Comparison of ENCODE assay signal across 16 cellular contexts in genomic region chr5:60943624-60944023, GRCh38. TPM values are rescaled to one million over a fixed set of nuclear protein-coding genes. Genes with fewer than 3 reads are reported as not detected.
DNase-seq lines count a peak whose midpoint lies in the region; ATAC-seq and TF ChIP-seq lines count a peak whose summit lies in the region.
"Had no signal": no experiment of that assay in that cellular context is flagged by ENCODE, and none has a peak within 500 bp of the region (broad histone marks: within the 10 kb centered on the region; RNA-seq: fewer than 3 reads in every experiment).

No MANE protein-coding gene starts in this region.

- peaks cover 22 to 43% (median 28%) of the 10 kb centered on the region in 10 experiments for H3K4me1 ChIP-seq in BLaER1 treated with 17β-estradiol and CSF1 and Interleukin-3, amounts not matched to agents 10 nM and 100 nM
- no peaks in the 10 kb centered on the region for H3K4me1 ChIP-seq in HEK293 (ENCODE audit: control insufficient read depth, insufficient read depth, low read length)
- H3K4me1 ChIP-seq in PC-9 (replicated peaks; ENCODE audit: insufficient read depth) = peaks cover 26% of the 10 kb centered on the region
- peaks cover 5% of the 10 kb centered on the region for H3K4me1 ChIP-seq in hepatocyte (ENCODE audit: insufficient read depth)

- no peaks in the 10 kb centered on the region for H3K27me3 ChIP-seq in BLaER1 treated with 17β-estradiol and CSF1 and Interleukin-3, amounts not matched to agents 10 nM and 100 nM
- no peaks in the 10 kb centered on the region for H3K27me3 ChIP-seq in PC-9 (ENCODE audit: insufficient read depth, low read depth)
- no peaks in the 10 kb centered on the region for H3K27me3 ChIP-seq in hepatocyte
- H3K27me3 ChIP-seq: ascending aorta had no signal

- H3K9ac ChIP-seq in BLaER1 treated with 17β-estradiol and CSF1 and Interleukin-3, amounts not matched to agents 10 nM and 100 nM = peak overlapping the region in 10 of 11 experiments; percentile 58 to 91 (median 84); a peak in 14 of 22 replicates

- peak in 1 of 2 experiments; percentile 58 for DNase-seq in PC-9
- no peak for DNase-seq in hepatocyte (ENCODE audit: low spot score)
- DNase-seq in amygdala (lab: John Stamatoyannopoulos, UW) = no peak
- no peak for DNase-seq in NCI-H146 treated with DMSO at 0.1 percent for 48 hours (lab: John Stamatoyannopoulos, UW; ENCODE audit: unreplicated experiment)
- DNase-seq: COR-L47; islet precursor cell; naive thymus-derived CD8-positive, alpha-beta T cell; NCI-H1436 treated with DMSO at 0.1 percent for 48 hours; NCI-H774; stimulated activated CD4-positive, alpha-beta T cell treated with anti-CD3 and anti-CD28 coated beads, Interleukin-15, amount 100 ng/mL, for 24 hours had no signal

- H3K36me3 ChIP-seq in BLaER1 treated with 17β-estradiol and CSF1 and Interleukin-3, amounts not matched to agents 10 nM and 100 nM = peaks cover 6 to 37% (median 26%) of the 10 kb centered on the region in 11 experiments
- peaks cover 0 to 4% of the 10 kb centered on the region in 2 experiments; a peak in 2 of 3 replicates for H3K36me3 ChIP-seq in HEK293 (ENCODE audit: control insufficient read depth in 2 of 2, insufficient read depth in 1 of 2, low read length in 2 of 2)
- H3K36me3 ChIP-seq in PC-9 (ENCODE audit: low read depth) = no peaks in the 10 kb centered on the region
- no peaks in the 10 kb centered on the region for H3K36me3 ChIP-seq in hepatocyte (replicated peaks; ENCODE audit: insufficient read depth, low read depth)

- H4K20me1 ChIP-seq in BLaER1 treated with 17β-estradiol and CSF1 and Interleukin-3, amounts not matched to agents 10 nM and 100 nM = peaks cover 0 to 24% (median 5%) of the 10 kb centered on the region in 11 experiments; a peak in 7 of 22 replicates
- H4K20me1 ChIP-seq in PC-9 (ENCODE audit: insufficient read depth) (peaks cover 13% of the 10 kb centered on the region; the same call in 1 of the 2 replicates), hepatocyte (ENCODE audit: insufficient read depth, poor library complexity, severe bottlenecking) (no peaks in the 10 kb centered on the region)

- TF ChIP-seq CTCF in HEK293 (tag by site-specific recombination; IDR thresholded peaks at IDR 0.05) (no peak), PC-9 (conservative IDR thresholded peaks at IDR 0.05) (no peak), hepatocyte (IDR thresholded peaks at IDR 0.05; ENCODE audit: poor library complexity) (no peak)

- H3K4me2 ChIP-seq in BLaER1 treated with 17β-estradiol and CSF1 and Interleukin-3, amounts not matched to agents 10 nM and 100 nM = peak overlapping the region; percentile 87 to 99 (median 94)
- H3K4me2 ChIP-seq in PC-9 = peak overlapping the region; percentile 89
- H3K4me2 ChIP-seq in hepatocyte = peak overlapping the region; percentile 86

- peak overlapping the region in 10 of 11 experiments; percentile 38 to 83 (median 67); a peak in 19 of 22 replicates for H3K27ac ChIP-seq in BLaER1 treated with 17β-estradiol and CSF1 and Interleukin-3, amounts not matched to agents 10 nM and 100 nM
- H3K27ac ChIP-seq in HEK293 (ENCODE audit: extremely low read depth, low read depth, low read length) (no peak overlapping the region), PC-9 (no peak overlapping the region), hepatocyte (no peak overlapping the region)
- H3K27ac ChIP-seq: ascending aorta had no signal

- H3F3A ChIP-seq in PC-9 (ENCODE audit: insufficient read depth, low read depth) = peaks cover 7% of the 10 kb centered on the region; the same call in 1 of the 2 replicates

- POLR2A ChIA-PET in HEK293 (lab: Yijun Ruan, JAX) = no interaction called here
- POLR2A ChIA-PET in PC-9 (lab: Charles Lee; ENCODE audit: unreplicated experiment) = interaction anchor here (1.1 kb wide), 1 partner anchor 388 kb away, joined by 9 read pairs; the partner anchor contains the start of gene ZSWIM6

- H3K4me3 ChIP-seq in BLaER1 treated with 17β-estradiol and CSF1 and Interleukin-3, amounts not matched to agents 10 nM and 100 nM = peak overlapping the region; percentile 62 to 89 (median 77)
- H3K4me3 ChIP-seq in HEK293 (ENCODE audit: low read depth, low read length) (no peak overlapping the region), PC-9 (peak overlapping the region; percentile 98), hepatocyte (no peak overlapping the region)

- ATAC-seq in GM19395 (IDR thresholded peaks at IDR 0.05; ENCODE audit: unreplicated experiment) (no peak), GM18909 (IDR thresholded peaks at IDR 0.05; ENCODE audit: poor library complexity, unreplicated experiment) (no peak)
- ATAC-seq: esophagus mucosa; naive thymus-derived CD8-positive, alpha-beta T cell had no signal

- BruUV-seq in PC-9 (replicated peaks; lab: Mats Ljungman, UMichigan) = no TSS peak

- intact Hi-C loops in PC-9 (cut with micrococcal nuclease; ENCODE audit: unreplicated experiment) = no loop called here

- H3K9me2 ChIP-seq in PC-9 (ENCODE audit: insufficient read depth) = no peaks in the 10 kb centered on the region
- no peaks in the 10 kb centered on the region for H3K9me2 ChIP-seq in hepatocyte (replicated peaks; ENCODE audit: insufficient read depth)

- H3K79me2 ChIP-seq in PC-9 (ENCODE audit: low read depth) = peaks cover 76% of the 10 kb centered on the region
- peaks cover 82% of the 10 kb centered on the region for H3K79me2 ChIP-seq in hepatocyte

- 90% methylated on average over 3 of the region's 3 CpGs for WGBS in hepatocyte (ENCODE audit: low lambda C conversion rate, missing lambda C conversion rate)

- H3K9me3 ChIP-seq in BLaER1 treated with 17β-estradiol and CSF1 and Interleukin-3, amounts not matched to agents 10 nM and 100 nM (replicated peaks in 1 of 11) = peaks cover 0 to 19% (median 8%) of the 10 kb centered on the region in 11 experiments; a peak in 17 of 22 replicates
- H3K9me3 ChIP-seq in HEK293 (ENCODE audit: control insufficient read depth, insufficient read depth, low read depth, low read length) = no peaks in the 10 kb centered on the region
- no peaks in the 10 kb centered on the region for H3K9me3 ChIP-seq in PC-9 (ENCODE audit: insufficient read depth, low read depth)
- H3K9me3 ChIP-seq in hepatocyte (ENCODE audit: low read depth) = no peaks in the 10 kb centered on the region
- H3K9me3 ChIP-seq: ascending aorta had no signal

- CTCF ChIA-PET in HEK293 (lab: Yijun Ruan, JAX) = no interaction called here
- CTCF ChIA-PET in PC-9 (lab: Charles Lee) = no interaction called here

- H2AFZ ChIP-seq in PC-9 = no peak overlapping the region
- no peak overlapping the region for H2AFZ ChIP-seq in hepatocyte

TF ChIP-seq in HEK293, 187 proteins besides CTCF, POLR2A, EP300 and RAD21:
- TF ChIP-seq ZNF580 (tag by site-specific recombination; IDR thresholded peaks at IDR 0.05) (no peak), PRDM1 (tag by site-specific recombination; IDR thresholded peaks at IDR 0.05) (peak; percentile 91), ZNF791 (tag by site-specific recombination; IDR thresholded peaks at IDR 0.05) (no peak), ZNF155 (tag by site-specific recombination; IDR thresholded peaks at IDR 0.05) (no peak), ZNF645 (tag by site-specific recombination; IDR thresholded peaks at IDR 0.05) (no peak), ZNF26 (tag by site-specific recombination; IDR thresholded peaks at IDR 0.05) (no peak)

RNA-seq across cellular contexts. Expression of gene ERCC8, which starts 1.2 kb away (rescaled TPM):
- total RNA-seq in PC-9 (2021) = 8.7 and 13.0 TPM in 2 replicates
- 13.2 and 16.8 TPM in 2 replicates for total RNA-seq in hepatocyte
- 4.2 and 6.4 TPM in 2 replicates for polyA plus RNA-seq in hepatocyte

RNA-seq across cellular contexts. Expression of gene NDUFAF2, which starts 1.4 kb away (rescaled TPM):
- total RNA-seq in PC-9 (2021) = 20.7 and 42.7 TPM in 2 replicates
- total RNA-seq in hepatocyte = 32.5 and 39.5 TPM in 2 replicates
- 44.5 and 47.6 TPM in 2 replicates for polyA plus RNA-seq in hepatocyte

Comparison
In these comparisons a context has a peak if more than half of its experiments do, and no peak if none do; other contexts are left out.
1. H3K27ac ChIP-seq: peak in BLaER1 treated with 17β-estradiol and CSF1 and Interleukin-3, amounts not matched to agents 10 nM and 100 nM (10 of 11); none in HEK293 (single experiment), PC-9 (single experiment) and hepatocyte (single experiment).
2. H3K4me3 ChIP-seq: peak in BLaER1 treated with 17β-estradiol and CSF1 and Interleukin-3, amounts not matched to agents 10 nM and 100 nM (10 of 10) and PC-9 (single experiment); none in HEK293 (single experiment) and hepatocyte (single experiment).
3. Peak in every context shown above with its lines, with median percentiles within 50 percentile points of each other: H3K4me2 ChIP-seq.